15 cellular contexts compared by ENCODE assay signal in the genomic region with DNA sequence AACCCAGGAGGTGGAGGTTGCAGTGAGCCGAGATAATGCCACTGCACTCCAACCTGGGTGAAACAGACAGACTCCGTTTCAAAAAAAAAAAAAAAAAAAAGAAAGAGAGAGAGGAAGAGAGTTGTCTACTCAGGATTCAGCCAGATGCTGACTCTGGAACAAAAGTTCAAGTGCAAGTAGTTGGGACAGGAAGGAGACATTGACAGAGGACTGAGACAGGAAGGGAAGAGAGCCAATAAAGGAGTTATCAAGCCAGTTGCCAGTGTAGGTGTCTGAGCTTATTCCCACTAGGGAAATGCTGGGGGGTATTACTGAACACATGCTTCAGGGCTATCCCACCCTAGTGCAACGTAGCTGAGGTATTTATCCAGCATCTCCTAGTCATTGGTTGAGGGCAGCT.
"Had no signal": no experiment of that assay in that cellular context is flagged by ENCODE, and none has a peak within 500 bp of the region (broad histone marks: within the 10 kb centered on the region; RNA-seq: fewer than 3 reads in every experiment).

No MANE protein-coding gene starts in this region.

- H3K27me3 ChIP-seq: esophagus muscularis mucosa, tibial nerve, vagina had no signal

- H3K9me3 ChIP-seq: esophagus muscularis mucosa, left ventricle myocardium inferior, psoas muscle, tibial nerve, vagina had no signal

- H3K4me1 Mint-ChIP-seq: naive thymus-derived CD8-positive, alpha-beta T cell; T-cell had no signal

- H3K4me3 ChIP-seq: esophagus muscularis mucosa, left ventricle myocardium inferior, psoas muscle, skin epidermis, tibial nerve, vagina had no signal

- H3K36me3 Mint-ChIP-seq: memory B cell; naive thymus-derived CD8-positive, alpha-beta T cell; T-cell had no signal

- H3K4me3 Mint-ChIP-seq: activated naive CD8-positive, alpha-beta T cell; memory B cell; naive thymus-derived CD8-positive, alpha-beta T cell; stimulated activated naive CD8-positive, alpha-beta T cell treated with anti-CD3 and anti-CD28 coated beads, Interleukin-15, Interleukin-2, amounts not matched to agents 100 ng/mL and 50 ng/mL, for 24 hours; T-cell had no signal

- H3K27ac ChIP-seq: esophagus muscularis mucosa, left ventricle myocardium inferior, psoas muscle, skin epidermis, tibial nerve, vagina had no signal

- DNase-seq: effector CD4-positive, alpha-beta T cell; left ventricle myocardium inferior; naive thymus-derived CD8-positive, alpha-beta T cell; psoas muscle; right cardiac atrium; T-cell; T-helper 9 cell had no signal

- H3K27ac Mint-ChIP-seq: activated naive CD8-positive, alpha-beta T cell; memory B cell; naive thymus-derived CD8-positive, alpha-beta T cell; stimulated activated naive CD8-positive, alpha-beta T cell treated with anti-CD3 and anti-CD28 coated beads, Interleukin-15, Interleukin-2, amounts not matched to agents 100 ng/mL and 50 ng/mL, for 24 hours; T-cell had no signal

- H3K36me3 ChIP-seq: esophagus muscularis mucosa, left ventricle myocardium inferior, tibial nerve, vagina had no signal

- H3K4me1 ChIP-seq: left ventricle myocardium inferior, psoas muscle had no signal

- ATAC-seq: activated CD4-positive, CD25-positive, alpha-beta regulatory T cell treated with anti-CD3 and anti-CD28 coated beads, Interleukin-2, amount 50 U/mL, for 24 hours; naive thymus-derived CD8-positive, alpha-beta T cell; psoas muscle; right cardiac atrium; T-cell had no signal
